2 cellular contexts compared by ENCODE assay signal in the genomic region with DNA sequence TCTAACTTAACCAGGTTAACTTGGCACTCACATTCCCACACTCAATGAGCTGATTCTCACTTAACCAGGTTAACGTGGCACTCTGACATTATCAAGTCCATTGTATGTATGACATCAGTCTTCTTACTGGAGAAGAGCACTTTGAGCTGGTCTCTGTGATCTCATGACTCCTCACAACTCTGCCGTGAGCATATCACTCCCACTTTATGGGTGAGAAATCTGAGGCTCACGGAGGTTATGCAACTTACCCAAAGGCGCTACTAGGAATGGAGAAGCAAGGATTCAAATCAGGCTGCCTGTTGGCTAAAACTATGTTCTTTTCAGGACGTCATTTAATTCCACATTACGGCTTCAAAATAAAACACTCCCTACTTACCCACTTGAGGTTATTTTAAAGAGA.
TF ChIP-seq lines count a peak whose summit lies in the region.

No MANE protein-coding gene starts in this region.

TF ChIP-seq in IMR-90, 13 proteins besides CTCF, POLR2A, EP300 and RAD21:
- TF ChIP-seq CHD1 (IDR thresholded peaks at IDR 0.05; ENCODE audit: low read depth, low read length): no peak
- no peak for TF ChIP-seq SMC3 (IDR thresholded peaks at IDR 0.05; ENCODE audit: low read depth, low read length)
- TF ChIP-seq RFX5 (IDR thresholded peaks at IDR 0.05; ENCODE audit: low read depth, low read length): no peak
- TF ChIP-seq FOS (IDR thresholded peaks at IDR 0.05; ENCODE audit: low read depth, low read length): no peak
- no peak for TF ChIP-seq RCOR1 (IDR thresholded peaks at IDR 0.05; ENCODE audit: insufficient replicate concordance, low read length)
- TF ChIP-seq MAZ (IDR thresholded peaks at IDR 0.05; ENCODE audit: borderline replicate concordance, low read depth, low read length): no peak
- no peak for TF ChIP-seq MXI1 (IDR thresholded peaks at IDR 0.05; ENCODE audit: borderline replicate concordance, low read depth, low read length)
- no peak for TF ChIP-seq MAFK (IDR thresholded peaks at IDR 0.05; ENCODE audit: low read depth, low read length)
- no peak for TF ChIP-seq CEBPB (IDR thresholded peaks at IDR 0.05; ENCODE audit: low read depth, low read length)
- no peak for TF ChIP-seq BHLHE40 (IDR thresholded peaks at IDR 0.05; ENCODE audit: low read depth, low read length)
TF ChIP-seq in IMR-90: peak in this region for 0.

TF ChIP-seq in endothelial cell of umbilical vein, 7 proteins besides CTCF, POLR2A, EP300 and RAD21:
- no peak for TF ChIP-seq GATA2 (IDR thresholded peaks at IDR 0.05; ENCODE audit: insufficient read depth, insufficient read length, low read depth, low read length)
- TF ChIP-seq, protein P1, sequence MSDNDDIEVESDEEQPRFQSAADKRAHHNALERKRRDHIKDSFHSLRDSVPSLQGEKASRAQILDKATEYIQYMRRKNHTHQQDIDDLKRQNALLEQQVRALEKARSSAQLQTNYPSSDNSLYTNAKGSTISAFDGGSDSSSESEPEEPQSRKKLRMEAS (IDR thresholded peaks at IDR 0.05; ENCODE audit: insufficient read depth, insufficient read length): no peak
- TF ChIP-seq MYC (IDR thresholded peaks at IDR 0.05; ENCODE audit: low read depth, low read length): no peak
- TF ChIP-seq FOS (IDR thresholded peaks at IDR 0.05; ENCODE audit: borderline replicate concordance, insufficient read depth, low read length): no peak
- no peak for TF ChIP-seq JUN (IDR thresholded peaks at IDR 0.05; ENCODE audit: borderline replicate concordance, insufficient read depth, insufficient read length, low read depth)
- TF ChIP-seq EZH2 (IDR thresholded peaks at IDR 0.05; ENCODE audit: borderline replicate concordance, low read depth, low read length, severe bottlenecking): no peak
- no peak for TF ChIP-seq POLR2AphosphoS5 (IDR thresholded peaks at IDR 0.05; ENCODE audit: insufficient read depth, low read depth, low read length)
TF ChIP-seq in endothelial cell of umbilical vein: peak in this region for 0.
